ENCODE assay signal across 8 cellular contexts in genomic region chr10:136465-136762, GRCh38. TPM values are rescaled to one million over a fixed set of nuclear protein-coding genes. Genes with fewer than 3 reads are reported as not detected.
DNase-seq lines count a peak whose midpoint lies in the region; ATAC-seq and TF ChIP-seq lines count a peak whose summit lies in the region.

No MANE protein-coding gene starts in this region.

- no peak for TF ChIP-seq POLR2A in lower leg skin (IDR thresholded peaks at IDR 0.05)

- in situ Hi-C loops in astrocyte of the spinal cord (cut with HindIII; ENCODE audit: low sequenced_read_pairs) = no loop called here

- intact Hi-C loops in lower leg skin (cut with DNase I; ENCODE audit: low total_unique reads) = no loop called here

- peak overlapping the region; percentile 92 for H3K4me3 Mint-ChIP-seq in type B pancreatic cell

- no peak for DNase-seq in astrocyte of the spinal cord (ENCODE audit: low read depth, low spot score)
- no peak for DNase-seq in lower leg skin (ENCODE audit: low spot score in 2 of 2)
- DNase-seq in type B pancreatic cell (ENCODE audit: extremely low spot score, unreplicated experiment) = no peak
- no peak for DNase-seq in HuH-7.5 (ENCODE audit: low spot score)
- DNase-seq in SK-N-DZ (ENCODE audit: low spot score) = no peak

- no peaks in the 10 kb centered on the region for H3K9me3 Mint-ChIP-seq in type B pancreatic cell

- no peaks in the 10 kb centered on the region for H3K27me3 Mint-ChIP-seq in type B pancreatic cell

- peak; percentile 0 for ATAC-seq in GM19035 (IDR thresholded peaks at IDR 0.05; ENCODE audit: unreplicated experiment)
- ATAC-seq in HG03432 (IDR thresholded peaks at IDR 0.05; ENCODE audit: unreplicated experiment) = peak; percentile 15
- no peak for ATAC-seq in HG02884 (IDR thresholded peaks at IDR 0.05; ENCODE audit: unreplicated experiment)

- no peaks in the 10 kb centered on the region for H3K36me3 Mint-ChIP-seq in type B pancreatic cell

- peak overlapping the region; percentile 52 for H3K4me3 ChIP-seq in astrocyte of the spinal cord (ENCODE audit: low read depth, low read length)
- H3K4me3 ChIP-seq in lower leg skin (ENCODE audit: low read depth, poor library complexity, severe bottlenecking) = peak overlapping the region; percentile 70

- H3K4me1 Mint-ChIP-seq in type B pancreatic cell (ENCODE audit: unreplicated experiment) = peaks cover 45% of the 10 kb centered on the region

- WGBS in lower leg skin, 2 donors = 8 to 11% methylated on average over 10 of the region's 10 CpGs

- TF ChIP-seq CTCF in astrocyte of the spinal cord (IDR thresholded peaks at IDR 0.05; ENCODE audit: low read depth, low read length) = no peak
- no peak for TF ChIP-seq CTCF in lower leg skin (IDR thresholded peaks at IDR 0.05)
- TF ChIP-seq CTCF in type B pancreatic cell (conservative IDR thresholded peaks at IDR 0.05) = no peak

- peak overlapping the region; percentile 93 for H3K27ac Mint-ChIP-seq in type B pancreatic cell

RNA-seq across cellular contexts. Expression of gene ZMYND11, which starts 1.2 kb away (rescaled TPM):
- total RNA-seq in lower leg skin (10 to 100 TPM; 41.0 to 50.8 (median 47.7) TPM), type B pancreatic cell (ENCODE audit: low replicate concordance) (47.5 and 58.7 TPM in 2 replicates)
- 37.0 and 41.4 TPM in 2 replicates for polyA plus RNA-seq in SK-N-DZ (2014; cell fraction: cytosol; rRNA removed)
- polyA plus RNA-seq in SK-N-DZ (2014; cell fraction: nucleus; rRNA removed) = 42.4 and 46.0 TPM in 2 replicates
